ENCODE assay signal across 8 cellular contexts in the genomic region with DNA sequence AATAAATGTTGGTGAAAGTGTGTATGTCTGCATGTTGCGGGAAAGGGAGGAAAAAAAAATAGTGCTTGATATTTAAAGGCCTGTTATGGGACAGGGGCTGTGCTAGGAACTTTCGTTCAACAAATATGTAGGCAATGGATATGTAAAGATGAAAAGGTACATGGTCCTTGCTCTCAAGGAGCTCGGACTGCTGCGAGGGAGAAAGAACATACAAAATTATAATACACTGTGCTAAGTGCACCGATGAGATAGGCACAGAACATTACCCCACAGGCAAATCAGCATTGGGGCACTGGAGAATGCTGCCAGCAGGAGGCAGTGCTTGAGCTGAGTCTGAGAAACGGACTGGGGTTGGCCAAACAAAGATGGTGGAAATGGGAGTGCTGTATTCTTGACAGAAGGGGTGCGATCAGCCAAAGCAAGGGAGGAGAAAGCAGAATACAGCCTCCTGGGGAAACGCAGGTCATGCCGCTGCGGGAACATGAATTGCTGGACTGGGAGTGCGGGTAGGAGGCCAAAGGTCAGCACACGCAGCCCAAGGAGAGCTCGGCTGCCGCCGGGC. TPM values are rescaled to one million over a fixed set of nuclear protein-coding genes. Genes with fewer than 3 reads are reported as not detected.
DNase-seq lines count a peak whose midpoint lies in the region; ATAC-seq and TF ChIP-seq lines count a peak whose summit lies in the region.

No MANE protein-coding gene starts in this region.

- peaks cover 22% of the 10 kb centered on the region for H3K79me1 ChIP-seq in mesenchymal stem cell (replicated peaks; ENCODE audit: low read length, poor library complexity, severe bottlenecking)

- peak overlapping the region; percentile 56 for H3K27ac ChIP-seq in mesenchymal stem cell (ENCODE audit: low read length, poor library complexity, severe bottlenecking)

- no peak overlapping the region for H2BK12ac ChIP-seq in mesenchymal stem cell (ENCODE audit: low read length in 2 of 2)

- peak overlapping the region; percentile 47 for H3K4me2 ChIP-seq in mesenchymal stem cell (ENCODE audit: low read length, poor library complexity, severe bottlenecking)

- H2BK15ac ChIP-seq in mesenchymal stem cell (ENCODE audit: low read depth, poor library complexity, severe bottlenecking), result peak overlapping the region; percentile 20

- no peak overlapping the region for H2BK5ac ChIP-seq in mesenchymal stem cell (ENCODE audit: low read depth, low read length, poor library complexity, severe bottlenecking)

- peak; percentile 70 for ATAC-seq in HG03432 (IDR thresholded peaks at IDR 0.05; ENCODE audit: unreplicated experiment)

- H3K4me1 ChIP-seq in endocrine pancreas (ENCODE audit: control insufficient read depth, insufficient read depth, low read length) (no peaks in the 10 kb centered on the region), mesenchymal stem cell (ENCODE audit: control insufficient read depth, insufficient read depth, low read depth, low read length) (peaks cover 5% of the 10 kb centered on the region)

- H3K36me3 ChIP-seq in BJ (ENCODE audit: control insufficient read depth, insufficient read depth, low read length), result peaks cover 2% of the 10 kb centered on the region
- H3K36me3 ChIP-seq in endocrine pancreas (ENCODE audit: control insufficient read depth, insufficient read depth, low read length), result peaks cover 3% of the 10 kb centered on the region
- peaks cover 19 to 39% of the 10 kb centered on the region in 2 experiments for H3K36me3 ChIP-seq in mesenchymal stem cell (ENCODE audit: control insufficient read depth in 1 of 2, insufficient read depth in 2 of 2, low read depth in 1 of 2, low read length in 2 of 2)

- no peak overlapping the region for H3K14ac ChIP-seq in mesenchymal stem cell (ENCODE audit: low read length in 2 of 2)

- H4K8ac ChIP-seq in mesenchymal stem cell (ENCODE audit: low read length), result peak overlapping the region; percentile 90

- WGBS in mesenchymal stem cell, result 13% methylated on average over 11 of the region's 15 CpGs

- peak overlapping the region in 1 of 2 experiments; percentile 21 for H3K4ac ChIP-seq in mesenchymal stem cell (ENCODE audit: low read depth in 1 of 2, low read length in 2 of 2)

- no peaks in the 10 kb centered on the region for H3K27me3 ChIP-seq in BJ (ENCODE audit: control insufficient read depth, insufficient read depth, low read length)
- no peaks in the 10 kb centered on the region for H3K27me3 ChIP-seq in endocrine pancreas (ENCODE audit: control insufficient read depth, insufficient read depth, low read length)
- no peaks in the 10 kb centered on the region for H3K27me3 ChIP-seq in mesenchymal stem cell (ENCODE audit: control insufficient read depth in 1 of 2, insufficient read depth in 1 of 2, low read length in 2 of 2)

- no peak overlapping the region for H3K23ac ChIP-seq in mesenchymal stem cell (ENCODE audit: low read length in 2 of 2)

- H3K4me3 ChIP-seq in BJ (ENCODE audit: low read depth, low read length) (peak overlapping the region; percentile 59), endocrine pancreas (ENCODE audit: control insufficient read depth, insufficient read depth, low read length) (peak overlapping the region; percentile 64), mesenchymal stem cell (ENCODE audit: insufficient read depth in 1 of 2, low read depth in 1 of 2, low read length in 2 of 2) (peak overlapping the region; percentile 85 to 96)

- peak overlapping the region; percentile 95 for H3K9ac ChIP-seq in endocrine pancreas (ENCODE audit: control insufficient read depth, insufficient read depth, low read length)
- H3K9ac ChIP-seq in mesenchymal stem cell (ENCODE audit: low read length), result peak overlapping the region; percentile 94

- POLR2A ChIA-PET in BJ (lab: Charles Lee), result no interaction called here

- H2AFZ ChIP-seq in mesenchymal stem cell (ENCODE audit: low read depth, low read length), result peak overlapping the region; percentile 59

- H2AK5ac ChIP-seq in mesenchymal stem cell (ENCODE audit: low read length, severe bottlenecking), result no peak overlapping the region

- peak; percentile 89 for TF ChIP-seq CTCF in BJ (IDR thresholded peaks at IDR 0.05; ENCODE audit: insufficient read depth, low read depth, low read length)

- H4K91ac ChIP-seq in mesenchymal stem cell (ENCODE audit: low read length), result peak overlapping the region; percentile 40

- peak overlapping the region; percentile 50 to 82 for H3K18ac ChIP-seq in mesenchymal stem cell (ENCODE audit: low read depth in 1 of 2, low read length in 2 of 2)

- CTCF ChIA-PET in BJ (lab: Yijun Ruan, JAX), result interaction anchor here (0.7 to 2.4 kb wide), 29 partner anchors 9 to 564 kb away, joined by 3 to 29 read pairs (median 3); partner anchors contain the start of genes HDGFL3 and RPS17

- no peak overlapping the region for H2BK120ac ChIP-seq in mesenchymal stem cell (ENCODE audit: low read depth, low read length)

- H3K9me3 ChIP-seq in endocrine pancreas (ENCODE audit: control insufficient read depth, low read length) (no peaks in the 10 kb centered on the region), mesenchymal stem cell (ENCODE audit: control insufficient read depth, low read length) (no peaks in the 10 kb centered on the region)

- DNase-seq in BJ (ENCODE audit: low read depth) (peak; percentile 20), GM19238 (ENCODE audit: insufficient read length, low spot score) (peak; percentile 70), NCI-H748 (lab: John Stamatoyannopoulos, UW; ENCODE audit: unreplicated experiment) (peak; percentile 70), mesenchymal stem cell (peak; percentile 82)
- peak; percentile 31 to 54 for DNase-seq in activated CD8-positive, alpha-beta memory T cell treated with anti-CD3 and anti-CD28 coated beads for 1 hour (ENCODE audit: extremely low read depth in 1 of 2, low read depth in 1 of 2)
- DNase-seq in stimulated activated CD8-positive, alpha-beta memory T cell treated with anti-CD3 and anti-CD28 coated beads, Interleukin-12 subunit alpha, Interleukin-12 subunit beta, amount 100 ng/mL, for 4 hours (ENCODE audit: low read depth), result peak; percentile 55

RNA-seq across cellular contexts. Expression of gene C15orf40, which starts 0.6 kb away (rescaled TPM):
- 17.9 and 21.1 TPM in 2 replicates for polyA plus RNA-seq in BJ (2011; rRNA removed)
- 5.7 and 9.3 TPM in 2 replicates for polyA minus RNA-seq in BJ (2011; rRNA and poly(A)+ RNA removed)
- polyA plus RNA-seq in mesenchymal stem cell (2013, experiment 1 of 2), result 15.4 TPM
- 13.8 TPM for polyA plus RNA-seq in mesenchymal stem cell (2013, experiment 2 of 2)

RNA-seq across cellular contexts. Expression of gene RAMAC, which starts 24.8 kb away (rescaled TPM):
- polyA plus RNA-seq in BJ (2011; rRNA removed), result 20.3 and 30.6 TPM in 2 replicates
- 7.8 and 8.7 TPM in 2 replicates for polyA minus RNA-seq in BJ (2011; rRNA and poly(A)+ RNA removed)
- polyA plus RNA-seq in mesenchymal stem cell (2013, experiment 1 of 2), result 39.8 TPM
- 41.2 TPM for polyA plus RNA-seq in mesenchymal stem cell (2013, experiment 2 of 2)

RNA-seq across cellular contexts. Expression of gene BTBD1, which starts 56.3 kb away (rescaled TPM):
- polyA plus RNA-seq in BJ (2011; rRNA removed), result 35.0 and 70.7 TPM in 2 replicates
- polyA minus RNA-seq in BJ (2011; rRNA and poly(A)+ RNA removed), result 25.9 and 33.7 TPM in 2 replicates
- polyA plus RNA-seq in mesenchymal stem cell (2013, experiment 1 of 2), result 51.9 TPM
- polyA plus RNA-seq in mesenchymal stem cell (2013, experiment 2 of 2), result 54.3 TPM

RNA-seq across cellular contexts. Expression of gene HOMER2, which starts 58.3 kb away (rescaled TPM):
- 0.83 and 1.4 TPM in 2 replicates for polyA plus RNA-seq in BJ (2011; rRNA removed)
- polyA minus RNA-seq in BJ (2011; rRNA and poly(A)+ RNA removed), result 3.3 and 4.0 TPM in 2 replicates
- polyA plus RNA-seq in mesenchymal stem cell (2013, experiment 1 of 2), result 1.1 TPM
- polyA plus RNA-seq in mesenchymal stem cell (2013, experiment 2 of 2), result 1.3 TPM

Comparison
In these comparisons a context has a peak if more than half of its experiments do, and no peak if none do; other contexts are left out.
1. Peak in every context shown above with its lines: DNase-seq, ATAC-seq, H3K4me3 ChIP-seq and H3K27ac ChIP-seq.
2. DNase-seq: peak in every context shown above with its lines; median percentile 82 in mesenchymal stem cell; 70 in GM19238; 70 in NCI-H748; 55 in stimulated activated CD8-positive, alpha-beta memory T cell treated with anti-CD3 and anti-CD28 coated beads, Interleukin-12 subunit alpha, Interleukin-12 subunit beta, amount 100 ng/mL, for 4 hours; 42 in activated CD8-positive, alpha-beta memory T cell treated with anti-CD3 and anti-CD28 coated beads for 1 hour; 20 in BJ.